12 cellular contexts compared by ENCODE assay signal in the genomic region with DNA sequence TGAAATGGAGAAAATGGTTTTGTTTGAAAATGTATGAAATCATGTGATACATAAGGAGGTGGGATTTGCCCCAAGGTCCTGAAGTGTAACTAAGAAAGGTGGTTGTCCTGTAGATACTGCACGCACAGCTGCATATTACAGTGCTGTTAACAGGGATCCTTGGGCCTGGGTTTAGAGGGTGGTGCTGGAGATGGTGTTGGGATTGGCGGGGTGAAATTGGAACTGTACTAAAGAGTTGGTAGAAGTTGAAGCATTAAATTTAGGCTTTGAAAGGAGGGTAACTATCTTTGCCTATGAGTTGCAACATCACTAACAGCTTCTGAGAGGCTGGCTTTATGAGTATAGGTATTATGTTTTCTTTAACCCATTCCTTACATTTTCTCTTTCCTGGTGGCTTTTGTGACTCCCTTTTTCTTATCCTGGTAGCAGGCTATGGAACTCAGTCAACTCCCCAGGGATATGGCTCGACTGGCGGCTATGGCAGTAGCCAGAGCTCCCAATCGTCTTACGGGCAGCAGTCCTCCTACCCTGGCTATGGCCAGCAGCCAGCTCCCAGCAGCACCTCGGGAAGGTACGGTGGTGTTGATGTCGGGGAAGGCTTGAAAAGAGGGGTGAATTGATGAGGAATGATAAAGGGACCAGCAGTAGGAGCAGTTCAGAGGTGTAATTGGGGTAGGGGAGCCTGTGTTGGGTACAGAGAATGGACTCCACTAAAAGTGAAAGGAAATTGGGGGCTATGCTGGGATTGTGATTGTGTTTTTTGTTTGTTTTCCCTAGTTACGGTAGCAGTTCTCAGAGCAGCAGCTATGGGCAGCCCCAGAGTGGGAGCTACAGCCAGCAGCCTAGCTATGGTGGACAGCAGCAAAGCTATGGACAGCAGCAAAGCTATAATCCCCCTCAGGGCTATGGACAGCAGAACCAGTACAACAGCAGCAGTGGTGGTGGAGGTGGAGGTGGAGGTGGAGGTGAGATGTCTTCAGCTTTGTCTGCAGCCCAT. TPM values are rescaled to one million over a fixed set of nuclear protein-coding genes. Genes with fewer than 3 reads are reported as not detected.
DNase-seq lines count a peak whose midpoint lies in the region; ATAC-seq lines count a peak whose summit lies in the region.
"Had no signal": no experiment of that assay in that cellular context is flagged by ENCODE, and none has a peak within 500 bp of the region (broad histone marks: within the 10 kb centered on the region; RNA-seq: fewer than 3 reads in every experiment).

No MANE protein-coding gene starts in this region.

- H2AK5ac ChIP-seq in trophoblast cell (ENCODE audit: low read length) = no peak overlapping the region

- DNase-seq in T-helper 2 cell treated with Interferon-gamma antibody and Interleukin-4, amounts not matched to agents 5 μg/mL and 100 μg/mL, for 36 hours (ENCODE audit: low spot score) = no peak
- DNase-seq in T-helper 2 cell (no peak), NT2/D1 (ENCODE audit: low read depth, low spot score) (no peak), trophoblast cell (peak in 1 of 2 donors; percentile 9), Kasumi-1 (lab: John Stamatoyannopoulos, UW) (no peak), HuH-7.5 (ENCODE audit: low spot score) (no peak)
- no peak for DNase-seq in effector memory CD8-positive, alpha-beta T cell
- DNase-seq: effector CD8-positive, alpha-beta T cell; occipital lobe; stimulated activated CD4-positive, alpha-beta T cell treated with anti-CD3 and anti-CD28 coated beads, Interleukin-4, amount 100 ng/mL, for 4 hours had no signal

- H4K91ac ChIP-seq in trophoblast cell (ENCODE audit: low read depth, low read length) = no peak overlapping the region

- ATAC-seq in effector memory CD8-positive, alpha-beta T cell (replicated peaks) = no peak
- no peak for ATAC-seq in GM19467 (IDR thresholded peaks at IDR 0.05; ENCODE audit: unreplicated experiment)

- peaks cover 60% of the 10 kb centered on the region for H3K4me1 Mint-ChIP-seq in T-helper 2 cell treated with Interferon-gamma antibody and Interleukin-4, amounts not matched to agents 5 μg/mL and 100 μg/mL, for 36 hours (ENCODE audit: low read depth)
- peaks cover 70 to 77% of the 10 kb centered on the region in 2 donors for H3K4me1 Mint-ChIP-seq in effector memory CD8-positive, alpha-beta T cell (ENCODE audit: low read depth in 2 of 2)

- H3K27me3 ChIP-seq in NT2/D1 (ENCODE audit: insufficient read depth, insufficient read length) (no peaks in the 10 kb centered on the region), trophoblast cell (ENCODE audit: insufficient read depth, low read length) (no peaks in the 10 kb centered on the region)
- H3K27me3 ChIP-seq: tibial nerve had no signal

- no peak overlapping the region for H3K18ac ChIP-seq in trophoblast cell (ENCODE audit: low read length)

- H3K9ac ChIP-seq in NT2/D1 (ENCODE audit: insufficient read length, low read depth) (peak overlapping the region; percentile 29), trophoblast cell (ENCODE audit: low read length) (no peak overlapping the region)

- peaks cover 2% of the 10 kb centered on the region for H3K27me3 Mint-ChIP-seq in T-helper 2 cell treated with Interferon-gamma antibody and Interleukin-4, amounts not matched to agents 5 μg/mL and 100 μg/mL, for 36 hours (ENCODE audit: low read depth)
- H3K27me3 Mint-ChIP-seq in effector memory CD8-positive, alpha-beta T cell = no peaks in the 10 kb centered on the region

- no peaks in the 10 kb centered on the region for H3K9me3 ChIP-seq in NT2/D1 (ENCODE audit: insufficient read depth, low read length)
- H3K9me3 ChIP-seq in trophoblast cell (ENCODE audit: insufficient read depth, low read depth, low read length) = no peaks in the 10 kb centered on the region
- H3K9me3 ChIP-seq: tibial nerve had no signal

- H3K4ac ChIP-seq in trophoblast cell (ENCODE audit: low read depth, low read length) = peak overlapping the region; percentile 97

- no peak overlapping the region for H2BK5ac ChIP-seq in trophoblast cell (ENCODE audit: low read depth, low read length, poor library complexity)

- no peak overlapping the region for H3K27ac ChIP-seq in trophoblast cell (ENCODE audit: low read depth, low read length)

- H4K8ac ChIP-seq in trophoblast cell (ENCODE audit: low read depth, low read length) = no peak overlapping the region

- H3K4me3 Mint-ChIP-seq in T-helper 2 cell treated with Interferon-gamma antibody and Interleukin-4, amounts not matched to agents 5 μg/mL and 100 μg/mL, for 36 hours = peak overlapping the region; percentile 96
- peak overlapping the region; percentile 99 for H3K4me3 Mint-ChIP-seq in effector memory CD8-positive, alpha-beta T cell

- no peaks in the 10 kb centered on the region for H3K9me3 Mint-ChIP-seq in T-helper 2 cell treated with Interferon-gamma antibody and Interleukin-4, amounts not matched to agents 5 μg/mL and 100 μg/mL, for 36 hours
- H3K9me3 Mint-ChIP-seq in effector memory CD8-positive, alpha-beta T cell = no peaks in the 10 kb centered on the region

- H3K36me3 Mint-ChIP-seq in T-helper 2 cell treated with Interferon-gamma antibody and Interleukin-4, amounts not matched to agents 5 μg/mL and 100 μg/mL, for 36 hours (ENCODE audit: low read depth) = peaks cover 80% of the 10 kb centered on the region
- peaks cover 97% of the 10 kb centered on the region for H3K36me3 Mint-ChIP-seq in effector memory CD8-positive, alpha-beta T cell (ENCODE audit: insufficient read depth)

- H3K79me1 ChIP-seq in trophoblast cell (ENCODE audit: low read length) = peaks cover 13% of the 10 kb centered on the region

- no peak overlapping the region for H3K14ac ChIP-seq in trophoblast cell (ENCODE audit: low read length)

- peak overlapping the region; percentile 98 for H3K27ac Mint-ChIP-seq in T-helper 2 cell treated with Interferon-gamma antibody and Interleukin-4, amounts not matched to agents 5 μg/mL and 100 μg/mL, for 36 hours
- peak overlapping the region; percentile 88 to 99 for H3K27ac Mint-ChIP-seq in effector memory CD8-positive, alpha-beta T cell

- H3K4me3 ChIP-seq in NT2/D1 (ENCODE audit: insufficient read length, low read depth) (peak overlapping the region; percentile 19), trophoblast cell (ENCODE audit: low read depth, low read length) (no peak overlapping the region)

- no peak overlapping the region for H2BK12ac ChIP-seq in trophoblast cell (ENCODE audit: low read length)

- no peak overlapping the region for H3K23ac ChIP-seq in trophoblast cell (ENCODE audit: low read length)

- no peak overlapping the region for H2BK120ac ChIP-seq in trophoblast cell (ENCODE audit: insufficient read depth, low read length, poor library complexity)

- no peak overlapping the region for H4K12ac ChIP-seq in trophoblast cell (ENCODE audit: low read depth, low read length)

- no peak overlapping the region for H3K4me2 ChIP-seq in trophoblast cell (ENCODE audit: low read length)

- peaks cover 32% of the 10 kb centered on the region for H3K79me2 ChIP-seq in trophoblast cell (ENCODE audit: control insufficient read depth, insufficient read depth, low read length, poor library complexity)

- H3K4me1 ChIP-seq in NT2/D1 (ENCODE audit: insufficient read depth, insufficient read length) (peaks cover 10% of the 10 kb centered on the region), trophoblast cell (ENCODE audit: control insufficient read depth in 1 of 2, insufficient read depth in 2 of 2, low read length in 2 of 2) (peaks cover 3 to 4% of the 10 kb centered on the region in 2 experiments)

- WGBS in trophoblast cell (ENCODE audit: extremely low coverage, insufficient coverage, insufficient read length) = no CpG with 5 or more reads among the region's 10 CpGs

- H2AFZ ChIP-seq in trophoblast cell (ENCODE audit: insufficient read depth, low read length, poor library complexity) = no peak overlapping the region

- H3K36me3 ChIP-seq in NT2/D1 (ENCODE audit: insufficient read depth, insufficient read length, low read length) = peaks cover 81% of the 10 kb centered on the region
- peaks cover 40 to 56% of the 10 kb centered on the region in 2 experiments for H3K36me3 ChIP-seq in trophoblast cell (ENCODE audit: control insufficient read depth in 1 of 2, insufficient read depth in 2 of 2, low read length in 2 of 2)

RNA-seq across cellular contexts. Expression of a gene that starts 3.8 kb away (rescaled TPM):
- polyA plus RNA-seq in trophoblast cell (2013) = 473 and 483 TPM in 2 replicates

RNA-seq across cellular contexts. Expression of a gene that starts 18.8 kb away (rescaled TPM):
- 4.5 and 4.8 TPM in 2 replicates for polyA plus RNA-seq in trophoblast cell (2013)

RNA-seq across cellular contexts. Expression of a gene that starts 30.2 kb away (rescaled TPM):
- polyA plus RNA-seq in trophoblast cell (2013) = 0.01 TPM in 2 replicates

RNA-seq across cellular contexts. Expression of a gene that starts 33.2 kb away (rescaled TPM):
- polyA plus RNA-seq in trophoblast cell (2013) = not detected in 2 replicates

RNA-seq across cellular contexts. Expression of a gene that starts 33.9 kb away (rescaled TPM):
- polyA plus RNA-seq in trophoblast cell (2013) = 0.21 and 0.29 TPM in 2 replicates
